In the genomic region with DNA sequence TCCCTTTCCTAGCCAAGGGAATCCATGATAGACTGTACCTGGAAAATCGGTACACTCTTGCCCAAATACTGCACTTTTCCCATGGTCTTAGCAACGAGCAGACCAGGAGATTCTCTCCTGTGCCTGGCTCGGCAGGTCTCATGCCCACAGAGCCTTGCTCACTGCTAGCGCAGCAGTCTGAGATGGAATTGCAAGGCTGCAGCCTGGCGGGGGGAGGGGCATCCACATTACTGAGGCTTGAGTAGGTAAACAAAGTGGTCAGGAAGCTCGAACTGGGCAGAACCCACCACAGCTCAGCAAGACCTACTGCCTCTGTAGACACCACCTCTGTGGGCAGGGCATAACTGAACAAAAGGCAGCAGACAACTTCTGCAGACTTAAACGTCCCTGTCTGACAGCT, we compare ENCODE assay signal across 4 cellular contexts. TPM values are rescaled to one million over a fixed set of nuclear protein-coding genes. Genes with fewer than 3 reads are reported as not detected.
"Had no signal": no experiment of that assay in that cellular context is flagged by ENCODE, and none has a peak within 500 bp of the region (broad histone marks: within the 10 kb centered on the region; RNA-seq: fewer than 3 reads in every experiment).

No MANE protein-coding gene starts in this region.

RNA-seq across cellular contexts. Expression of a gene that starts 15.7 kb away (rescaled TPM):
- total RNA-seq: GM23248, H9, HT-29 had no signal
- polyA plus RNA-seq: GM23248, IgD-negative memory B cell had no signal

RNA-seq across cellular contexts. Expression of a gene that starts 43.1 kb away (rescaled TPM):
- total RNA-seq: GM23248, HT-29 had no signal
- polyA plus RNA-seq: GM23248, IgD-negative memory B cell had no signal
